In the genomic region with DNA sequence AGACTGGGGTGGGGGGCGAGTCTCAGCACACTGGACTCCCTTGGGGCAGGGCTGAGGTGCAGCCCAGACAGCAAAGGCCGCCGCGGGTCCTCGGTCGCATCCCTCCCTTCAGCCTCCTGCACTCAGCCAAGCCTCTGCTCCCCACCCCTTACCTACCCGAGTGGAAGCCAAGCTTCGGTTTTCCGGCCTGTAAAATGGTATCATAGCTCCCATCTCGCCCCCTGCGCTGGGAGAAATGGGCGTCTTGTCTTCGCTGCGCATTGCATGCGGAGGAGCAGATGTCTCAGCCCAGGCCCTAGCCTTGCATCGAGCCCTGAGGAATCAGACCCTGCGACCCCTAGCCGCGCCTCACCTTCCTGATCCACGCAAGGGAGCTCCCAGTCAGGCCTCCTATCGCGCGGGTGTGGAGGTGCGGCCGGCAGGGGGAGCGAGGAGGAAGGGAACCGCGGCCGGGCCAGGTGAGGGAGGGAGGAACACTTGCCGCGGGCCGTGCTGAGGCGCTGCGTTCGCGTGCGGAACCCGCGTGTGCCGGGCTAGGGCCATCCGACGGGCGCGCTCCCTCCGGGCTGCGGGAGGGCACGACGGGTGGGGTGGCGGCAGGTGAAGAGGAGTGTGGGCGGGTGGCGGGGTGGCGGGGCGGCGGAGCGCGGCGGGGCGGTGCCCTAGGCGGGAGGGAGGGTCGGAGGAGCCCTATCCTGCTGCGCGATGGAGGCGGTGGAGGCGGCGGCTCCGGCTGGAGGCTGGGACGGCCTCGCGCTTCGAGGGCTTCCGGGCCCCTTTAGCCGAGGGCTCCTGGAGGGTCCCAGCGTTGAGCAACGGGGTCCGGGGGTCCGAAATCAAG, we compare ENCODE assay signal across 8 cellular contexts. TPM values are rescaled to one million over a fixed set of nuclear protein-coding genes. Genes with fewer than 3 reads are reported as not detected.
A peak's percentile ranks its signal among the peaks of the same experiment; 100 is the strongest.
DNase-seq lines count a peak whose midpoint lies in the region; ATAC-seq, FAIRE-seq and TF ChIP-seq lines count a peak whose summit lies in the region.

No MANE protein-coding gene starts in this region.

- WGBS in pancreas, 2 donors, result 6% methylated on average over 67 to 76 of the region's 76 CpGs

- POLR2A ChIA-PET in activated CD8-positive, alpha-beta T cell treated with anti-CD3 and anti-CD28 coated beads, Interleukin-2, amount 10 ng/mL, durations not matched to agents 7 days and 5 days (lab: Charles Lee), result no interaction called here

- peaks cover 0 to 4% (median 0%) of the 10 kb centered on the region in 3 donors for H3K4me1 ChIP-seq in pancreas

- H3K36me3 ChIP-seq in pancreas, result no peaks in the 10 kb centered on the region

- H3K27ac Mint-ChIP-seq in activated CD8-positive, alpha-beta T cell treated with anti-CD3 and anti-CD28 coated beads, Interleukin-2, amount 10 ng/mL, durations not matched to agents 7 days and 5 days, result no peak overlapping the region
- H3K27ac Mint-ChIP-seq in endothelial cell (ENCODE audit: unreplicated experiment), result no peak overlapping the region

- peaks cover 0 to 19% (median 9%) of the 10 kb centered on the region in 4 donors for H3K27me3 ChIP-seq in pancreas

- H3K9me3 Mint-ChIP-seq in activated CD8-positive, alpha-beta T cell treated with anti-CD3 and anti-CD28 coated beads, Interleukin-2, amount 10 ng/mL, durations not matched to agents 7 days and 5 days (ENCODE audit: insufficient read depth), result no peaks in the 10 kb centered on the region
- H3K9me3 Mint-ChIP-seq in endothelial cell (ENCODE audit: unreplicated experiment), result no peaks in the 10 kb centered on the region

- peak; percentile 38 for TF ChIP-seq CTCF in NB4 (IDR thresholded peaks at IDR 0.05; ENCODE audit: low read depth, low read length)
- TF ChIP-seq CTCF in endothelial cell (IDR thresholded peaks at IDR 0.05; ENCODE audit: unreplicated experiment), result peak; percentile 37
- peak in 3 of 4 donors; percentile 15 to 25 (median 20) for TF ChIP-seq CTCF in pancreas (IDR thresholded peaks at IDR 0.05)

- H3K9me3 ChIP-seq in pancreas, result no peaks in the 10 kb centered on the region

- DNase-seq in ELR (ENCODE audit: low read depth), result peak; percentile 64
- peak; percentile 49 for DNase-seq in NB4 (ENCODE audit: low read depth)
- peak; percentile 77 for DNase-seq in activated CD8-positive, alpha-beta T cell treated with anti-CD3 and anti-CD28 coated beads, Interleukin-2, amount 10 ng/mL, durations not matched to agents 7 days and 5 days
- DNase-seq in endothelial cell (ENCODE audit: low spot score), result no peak
- peak in 5 of 6 donors; percentile 35 to 84 (median 51) for DNase-seq in pancreas
- no peak for DNase-seq in NCI-H526 treated with DMSO at 0.1 percent for 48 hours (lab: John Stamatoyannopoulos, UW)

- no peak overlapping the region for H3K27ac ChIP-seq in pancreas

- TF ChIP-seq POLR2A in NB4 (IDR thresholded peaks at IDR 0.05; ENCODE audit: extremely low read depth, insufficient read length), result no peak

- no peak for FAIRE-seq in pancreas (lab: Jason Lieb, UNC)

- intact Hi-C loops in pancreas (cut with DNase I), result no loop called here

- H3K4me3 ChIP-seq in NB4 (ENCODE audit: low read depth, low read length) (no peak overlapping the region), pancreas (peak overlapping the region in 2 of 4 donors; percentile 8 to 33)

- CTCF ChIA-PET in activated CD8-positive, alpha-beta T cell treated with anti-CD3 and anti-CD28 coated beads, Interleukin-2, amount 10 ng/mL, durations not matched to agents 7 days and 5 days (lab: Charles Lee), result interaction anchor here (0.7 to 2.9 kb wide), 11 partner anchors 9 to 191 kb away, joined by 3 to 20 read pairs (median 4); partner anchors contain the start of gene GP1BB

- peak; percentile 69 for ATAC-seq in activated CD8-positive, alpha-beta T cell treated with anti-CD3 and anti-CD28 coated beads, Interleukin-2, amount 10 ng/mL, durations not matched to agents 7 days and 5 days
- ATAC-seq in pancreas, result peak; percentile 77 to 89 (median 84)
- no peak for ATAC-seq in GM21447 (IDR thresholded peaks at IDR 0.05; ENCODE audit: unreplicated experiment)
- ATAC-seq in GM21576 (IDR thresholded peaks at IDR 0.05; ENCODE audit: unreplicated experiment), result no peak

- H3K4me3 Mint-ChIP-seq in activated CD8-positive, alpha-beta T cell treated with anti-CD3 and anti-CD28 coated beads, Interleukin-2, amount 10 ng/mL, durations not matched to agents 7 days and 5 days, result no peak overlapping the region
- no peak overlapping the region for H3K4me3 Mint-ChIP-seq in endothelial cell (ENCODE audit: unreplicated experiment)

- H3K4me1 Mint-ChIP-seq in activated CD8-positive, alpha-beta T cell treated with anti-CD3 and anti-CD28 coated beads, Interleukin-2, amount 10 ng/mL, durations not matched to agents 7 days and 5 days (ENCODE audit: low read depth), result peaks cover 24% of the 10 kb centered on the region
- peaks cover 21% of the 10 kb centered on the region for H3K4me1 Mint-ChIP-seq in endothelial cell (ENCODE audit: unreplicated experiment)

- H3K36me3 Mint-ChIP-seq in activated CD8-positive, alpha-beta T cell treated with anti-CD3 and anti-CD28 coated beads, Interleukin-2, amount 10 ng/mL, durations not matched to agents 7 days and 5 days (ENCODE audit: low read depth), result peaks cover 2% of the 10 kb centered on the region
- peaks cover 6% of the 10 kb centered on the region for H3K36me3 Mint-ChIP-seq in endothelial cell (ENCODE audit: low read depth, unreplicated experiment)

- H3K27me3 Mint-ChIP-seq in activated CD8-positive, alpha-beta T cell treated with anti-CD3 and anti-CD28 coated beads, Interleukin-2, amount 10 ng/mL, durations not matched to agents 7 days and 5 days (ENCODE audit: low read depth), result peaks cover 62% of the 10 kb centered on the region
- peaks cover 26% of the 10 kb centered on the region for H3K27me3 Mint-ChIP-seq in endothelial cell (ENCODE audit: unreplicated experiment)

RNA-seq across cellular contexts. Expression of gene TBX1, which starts 4.1 kb away (rescaled TPM):
- total RNA-seq in activated CD8-positive, alpha-beta T cell treated with anti-CD3 and anti-CD28 coated beads, Interleukin-2, amount 10 ng/mL, durations not matched to agents 7 days and 5 days, result 1 to 10 TPM; 1.2 to 1.5 TPM
- total RNA-seq in endothelial cell (ENCODE audit: unreplicated experiment) (0.56 TPM), pancreas (under 1 TPM in 5 of 6 donors, not detected in 1; 0.19 to 0.72 (median 0.28) TPM)
- polyA plus RNA-seq in pancreas, result 1 to 10 TPM in 1 of 2 donors, under 1 TPM in 1; 0.40 to 1.3 TPM

RNA-seq across cellular contexts. Expression of gene GP1BB, which starts 33.2 kb away (rescaled TPM):
- total RNA-seq in activated CD8-positive, alpha-beta T cell treated with anti-CD3 and anti-CD28 coated beads, Interleukin-2, amount 10 ng/mL, durations not matched to agents 7 days and 5 days, result not detected
- total RNA-seq in endothelial cell (ENCODE audit: unreplicated experiment) (not detected), pancreas (1 to 10 TPM in 4 of 6 donors, not detected in 2; 1.2 to 1.6 (median 1.4) TPM)
- polyA plus RNA-seq in pancreas, result 10 to 100 TPM; 10.5 to 21.2 TPM

RNA-seq across cellular contexts. Expression of gene SEPTIN5, which starts 42.2 kb away (rescaled TPM):
- total RNA-seq in activated CD8-positive, alpha-beta T cell treated with anti-CD3 and anti-CD28 coated beads, Interleukin-2, amount 10 ng/mL, durations not matched to agents 7 days and 5 days, result under 1 TPM in 1 of 2 experiments, not detected in 1; 0.53 TPM
- total RNA-seq in endothelial cell (ENCODE audit: unreplicated experiment) (2.3 TPM), pancreas (10 to 100 TPM in 1 of 6 donors, 1 to 10 TPM in 5; 4.2 to 12.2 (median 7.5) TPM)
- 10 to 100 TPM; 39.3 to 53.4 TPM for polyA plus RNA-seq in pancreas

Comparison
In these comparisons a context has a peak if more than half of its experiments do, and no peak if none do; other contexts are left out.
1. DNase-seq: peak in ELR (single experiment), NB4 (single experiment), activated CD8-positive, alpha-beta T cell treated with anti-CD3 and anti-CD28 coated beads, Interleukin-2, amount 10 ng/mL, durations not matched to agents 7 days and 5 days (single experiment) and pancreas (5 of 6); none in endothelial cell (single experiment) and NCI-H526 treated with DMSO at 0.1 percent for 48 hours (single experiment).
2. ATAC-seq: peak in activated CD8-positive, alpha-beta T cell treated with anti-CD3 and anti-CD28 coated beads, Interleukin-2, amount 10 ng/mL, durations not matched to agents 7 days and 5 days (single experiment) and pancreas (4 of 4); none in GM21447 (single experiment) and GM21576 (single experiment).
3. Peak in every context shown above with its lines, with median percentiles within 50 percentile points of each other: CTCF ChIP-seq.